ENCODE assay signal across 21 cellular contexts in the genomic region with DNA sequence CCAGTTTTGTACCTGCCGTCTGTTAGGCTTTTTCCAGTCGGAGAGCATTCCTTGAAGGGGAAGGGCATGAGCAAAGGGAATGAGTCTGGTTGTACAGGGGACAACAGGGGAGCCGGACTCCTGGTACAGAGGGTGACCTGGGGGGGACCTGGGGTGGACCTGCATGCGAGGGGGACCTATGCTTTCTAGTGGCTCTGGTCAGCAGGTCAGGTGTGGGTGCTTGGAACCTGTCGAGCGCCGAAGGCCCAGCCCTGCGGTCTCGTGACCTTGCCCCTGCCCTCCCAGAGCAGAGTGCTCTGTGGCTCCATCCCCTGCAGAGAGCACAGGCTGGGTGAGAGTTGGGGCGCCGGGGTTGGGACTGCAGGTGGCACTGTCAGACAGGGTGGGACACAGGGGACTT.
"Had no signal": no experiment of that assay in that cellular context is flagged by ENCODE, and none has a peak within 500 bp of the region (broad histone marks: within the 10 kb centered on the region; RNA-seq: fewer than 3 reads in every experiment).

No MANE protein-coding gene starts in this region.

- DNase-seq: activated B cell treated with CpG ODN at 0.5 μM for 24 hours; activated CD4-positive, alpha-beta T cell treated with anti-CD3 and anti-CD28 coated beads for 48 hours; activated CD4-positive, alpha-beta T cell treated with anti-CD3 and anti-CD28 coated beads, Interleukin-2, amount 50 U/mL, for 1 hour; activated CD4-positive, alpha-beta T cell treated with anti-CD3 and anti-CD28 coated beads, Interleukin-2, amount 50 U/mL, for 48 hours; activated CD8-positive, alpha-beta memory T cell treated with anti-CD3 and anti-CD28 coated beads for 24 hours; activated CD8-positive, alpha-beta T cell treated with anti-CD3 and anti-CD28 coated beads for 36 hours; activated effector memory CD4-positive, alpha-beta T cell treated with Interleukin-2 at 50 U/mL for 16 hours; activated gamma-delta T cell treated with Interleukin-2 at 50 U/mL for 16 hours; activated naive CD4-positive, alpha-beta T cell treated with anti-CD3 and anti-CD28 coated beads, Interleukin-2, amount 50 U/mL, for 16 hours; activated naive CD4-positive, alpha-beta T cell treated with Interleukin-2 at 50 U/mL for 16 hours; activated T-cell treated with anti-CD3 and anti-CD28 coated beads, Interleukin-2, amount 50 U/mL, for 4 hours; amniotic stem cell; anterior cingulate cortex; caudate nucleus; effector CD8-positive, alpha-beta T cell; foreskin fibroblast; head of caudate nucleus; T-helper 9 cell; WERI-Rb-1 had no signal

- ATAC-seq: activated CD8-positive, alpha-beta T cell treated with anti-CD3 and anti-CD28 coated beads for 36 hours; activated T-cell treated with anti-CD3 and anti-CD28 coated beads, Interleukin-2, amount 50 U/mL, for 4 hours; activated T-helper 17 cell treated with anti-CD3 and anti-CD28 coated beads, Interleukin-2, amount 50 U/mL, for 72 hours; esophagus mucosa had no signal

- H3K36me3 ChIP-seq: WERI-Rb-1 had no signal

- H3K27ac ChIP-seq: WERI-Rb-1 had no signal
